Comparison of ENCODE assay signal across 8 cellular contexts in the genomic region with DNA sequence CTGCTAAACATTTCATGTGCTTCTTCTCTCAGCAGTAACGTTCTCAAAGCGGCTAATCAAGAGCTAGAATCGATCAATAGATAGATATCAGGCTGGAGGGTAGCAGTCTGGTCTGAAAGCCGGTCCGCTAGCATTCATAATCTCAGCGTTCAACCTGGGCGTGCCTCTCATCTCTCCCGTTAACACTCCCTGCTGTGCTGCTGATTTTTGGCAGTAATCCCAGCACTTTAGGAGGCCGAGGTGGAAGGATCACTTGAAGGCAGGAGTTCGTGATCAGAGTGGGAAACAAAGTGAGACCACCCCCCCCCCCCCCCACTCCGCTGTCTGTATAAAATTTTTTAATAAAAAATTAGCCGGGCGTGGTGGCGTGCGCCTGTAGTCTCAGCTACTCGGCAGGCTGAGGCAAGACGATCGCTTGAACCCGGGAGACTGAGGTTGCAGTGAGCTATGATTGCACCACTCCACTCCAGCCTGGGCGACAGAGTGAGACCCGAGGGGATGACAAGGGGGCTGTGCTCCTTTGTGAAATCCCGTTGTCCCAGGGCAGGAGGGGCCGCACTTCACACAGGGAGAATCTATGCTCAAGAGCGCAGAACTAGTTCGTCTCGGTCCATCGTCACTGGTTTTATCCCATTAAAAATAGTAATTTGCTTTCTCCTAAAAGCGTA. TPM values are rescaled to one million over a fixed set of nuclear protein-coding genes. Genes with fewer than 3 reads are reported as not detected.
DNase-seq lines count a peak whose midpoint lies in the region; ATAC-seq and TF ChIP-seq lines count a peak whose summit lies in the region.

No MANE protein-coding gene starts in this region.

- peak overlapping the region; percentile 87 for H3K27ac Mint-ChIP-seq in progenitor cell of endocrine pancreas

- no peaks in the 10 kb centered on the region for H3K36me3 Mint-ChIP-seq in progenitor cell of endocrine pancreas (ENCODE audit: insufficient read depth)

- H3K27ac ChIP-seq in gastroesophageal sphincter = peak overlapping the region in 3 of 4 donors; percentile 64 to 76 (median 72)

- H3K36me3 ChIP-seq in gastroesophageal sphincter = no peaks in the 10 kb centered on the region

- TF ChIP-seq CTCF in NB4 (IDR thresholded peaks at IDR 0.05; ENCODE audit: low read depth, low read length) (no peak), gastroesophageal sphincter (IDR thresholded peaks at IDR 0.05) (no peak), progenitor cell of endocrine pancreas (IDR thresholded peaks at IDR 0.05; ENCODE audit: unreplicated experiment) (no peak)

- no peak for TF ChIP-seq POLR2A in NB4 (IDR thresholded peaks at IDR 0.05; ENCODE audit: extremely low read depth, insufficient read length)
- no peak for TF ChIP-seq POLR2A in gastroesophageal sphincter (IDR thresholded peaks at IDR 0.05)

- H3K9me3 ChIP-seq in gastroesophageal sphincter = no peaks in the 10 kb centered on the region

- DNase-seq in stimulated activated CD4-positive, alpha-beta T cell treated with anti-CD3 and anti-CD28 coated beads, Interleukin-12 subunit alpha, Interleukin-12 subunit beta, amount 100 ng/mL, for 4 hours = peak; percentile 8
- no peak for DNase-seq in stimulated activated CD4-positive, alpha-beta T cell treated with anti-CD3 and anti-CD28 coated beads, Interleukin-4, amount 100 ng/mL, for 24 hours
- DNase-seq in NB4 (ENCODE audit: low read depth) = peak; percentile 44
- peak; percentile 17 to 35 for DNase-seq in activated CD4-positive, alpha-beta T cell treated with anti-CD3 and anti-CD28 coated beads, Interleukin-2, amount 50 U/mL, for 48 hours
- no peak for DNase-seq in progenitor cell of endocrine pancreas (ENCODE audit: low spot score, unreplicated experiment)
- DNase-seq in inferior parietal cortex (ENCODE audit: extremely low spot score) = no peak

- H3K4me3 ChIP-seq in NB4 (ENCODE audit: low read depth, low read length) (peak overlapping the region; percentile 91), gastroesophageal sphincter (peak overlapping the region; percentile 45 to 65)

- H3K4me1 ChIP-seq in gastroesophageal sphincter = peaks cover 0 to 12% (median 4%) of the 10 kb centered on the region in 3 donors

- peaks cover 10% of the 10 kb centered on the region for H3K4me1 Mint-ChIP-seq in progenitor cell of endocrine pancreas (ENCODE audit: low read depth)

- H3K27me3 ChIP-seq in gastroesophageal sphincter = no peaks in the 10 kb centered on the region

- peak overlapping the region; percentile 81 for H3K4me3 Mint-ChIP-seq in progenitor cell of endocrine pancreas (ENCODE audit: low read depth)

- no peak for TF ChIP-seq EP300 in gastroesophageal sphincter (IDR thresholded peaks at IDR 0.05)

- ATAC-seq in HG02571 (IDR thresholded peaks at IDR 0.05; ENCODE audit: unreplicated experiment) = peak; percentile 17
- peak; percentile 64 for ATAC-seq in gastroesophageal sphincter

- H3K9me3 Mint-ChIP-seq in progenitor cell of endocrine pancreas (ENCODE audit: low read depth) = no peaks in the 10 kb centered on the region

- 0 to 3% methylated on average over 13 to 14 of the region's 28 CpGs for WGBS in gastroesophageal sphincter (ENCODE audit: low coverage in 1 of 2), 2 donors

- H3K27me3 Mint-ChIP-seq in progenitor cell of endocrine pancreas = peaks cover 7% of the 10 kb centered on the region

RNA-seq across cellular contexts. Expression of a gene that starts 0.6 kb away (rescaled TPM):
- 1 to 10 TPM in 1 of 4 donors, under 1 TPM in 2, not detected in 1; 0.13 to 3.6 (median 0.35) TPM for total RNA-seq in gastroesophageal sphincter
- 9.1 and 10.5 TPM in 2 replicates for total RNA-seq in progenitor cell of endocrine pancreas

RNA-seq across cellular contexts. Expression of a gene that starts 13.7 kb away (rescaled TPM):
- total RNA-seq in gastroesophageal sphincter (100 to 1,000 TPM in 3 of 4 donors, 10 to 100 TPM in 1; 98.0 to 157 (median 126) TPM), progenitor cell of endocrine pancreas (25.5 and 35.2 TPM in 2 replicates)

Comparison
In these comparisons a context has a peak if more than half of its experiments do, and no peak if none do; other contexts are left out.
1. DNase-seq: peak in stimulated activated CD4-positive, alpha-beta T cell treated with anti-CD3 and anti-CD28 coated beads, Interleukin-12 subunit alpha, Interleukin-12 subunit beta, amount 100 ng/mL, for 4 hours (single experiment), NB4 (single experiment) and activated CD4-positive, alpha-beta T cell treated with anti-CD3 and anti-CD28 coated beads, Interleukin-2, amount 50 U/mL, for 48 hours (2 of 2); none in stimulated activated CD4-positive, alpha-beta T cell treated with anti-CD3 and anti-CD28 coated beads, Interleukin-4, amount 100 ng/mL, for 24 hours (single experiment), progenitor cell of endocrine pancreas (single experiment) and inferior parietal cortex (single experiment).